In genomic region chr19:39970674-39971379, GRCh38 we compare ENCODE assay signal across 8 cellular contexts. TPM values are rescaled to one million over a fixed set of nuclear protein-coding genes. Genes with fewer than 3 reads are reported as not detected.
DNase-seq lines count a peak whose midpoint lies in the region; ATAC-seq and TF ChIP-seq lines count a peak whose summit lies in the region.

Gene PSMC4 (plus strand): TSS chr19:39971165. CDS start chr19:39971203, 38 bp downstream.

- H3K4me3 ChIP-seq in Caco-2 (ENCODE audit: low read depth, low read length), result peak within 1 kb of the TSS; percentile 67
- peak within 1 kb of the TSS; percentile 92 for H3K4me3 ChIP-seq in NT2/D1 (ENCODE audit: insufficient read length, low read depth)
- H3K4me3 ChIP-seq in endodermal cell (ENCODE audit: low read length), result peak within 1 kb of the TSS; percentile 96

- peak; percentile 88 for ATAC-seq in GM21367 (IDR thresholded peaks at IDR 0.05; ENCODE audit: unreplicated experiment)

- H3K4me1 ChIP-seq in Caco-2, result peaks cover 6% of the 10 kb centered on the region; the same call in 1 of the 2 replicates
- peaks cover 2% of the 10 kb centered on the region for H3K4me1 ChIP-seq in NT2/D1 (ENCODE audit: insufficient read depth, insufficient read length)
- no peaks in the 10 kb centered on the region for H3K4me1 ChIP-seq in endodermal cell (ENCODE audit: control insufficient read depth, insufficient read depth, low read length)

- intact Hi-C loops in Caco-2 (cut with micrococcal nuclease; ENCODE audit: unreplicated experiment), result loop anchor here (1.0 to 5.0 kb wide), 5 partner anchors 26 to 251 kb away; partner anchors contain the start of gene ZNF546

- H3K27me3 ChIP-seq in Caco-2 (replicated peaks; ENCODE audit: control insufficient read depth, insufficient read depth, low read length) (no peaks in the 10 kb centered on the region), NT2/D1 (ENCODE audit: insufficient read depth, insufficient read length) (no peaks in the 10 kb centered on the region), endodermal cell (ENCODE audit: control insufficient read depth, insufficient read depth, low read length, poor library complexity, severe bottlenecking) (no peaks in the 10 kb centered on the region)

- no TSS peak for BruUV-seq in Caco-2 (replicated peaks; lab: Mats Ljungman, UMichigan)

- peak within 1 kb of the TSS; percentile 96 for H3K27ac Mint-ChIP-seq in Caco-2 (ENCODE audit: unreplicated experiment)
- H3K27ac Mint-ChIP-seq in endodermal cell, result peak within 1 kb of the TSS; percentile 99

- H3K4me3 Mint-ChIP-seq in Caco-2 (ENCODE audit: unreplicated experiment) (peak within 1 kb of the TSS; percentile 96), endodermal cell (peak within 1 kb of the TSS; percentile 100)

- peak within 1 kb of the TSS; percentile 87 for H3K27ac ChIP-seq in endodermal cell (ENCODE audit: low read depth, low read length)

- CTCF ChIA-PET in Caco-2 (lab: Charles Lee), result interaction anchor here (0.6 to 2.2 kb wide), 26 partner anchors 10 to 1205 kb away, joined by 3 to 73 read pairs (median 4); partner anchors contain the start of genes EID2, FBL, ZNF546 and ZNF780A

- H3K9me3 ChIP-seq in Caco-2 (no peaks in the 10 kb centered on the region), NT2/D1 (ENCODE audit: insufficient read depth, low read length) (no peaks in the 10 kb centered on the region), endodermal cell (ENCODE audit: control insufficient read depth, low read length) (no peaks in the 10 kb centered on the region)

- H3K9ac ChIP-seq in NT2/D1 (ENCODE audit: insufficient read length, low read depth) (peak within 1 kb of the TSS; percentile 87), endodermal cell (ENCODE audit: extremely low read depth, low read length, poor library complexity, severe bottlenecking) (peak within 1 kb of the TSS; percentile 95)

- DNase-seq in Caco-2 (peak; percentile 99), HUDEP-2 (lab: John Stamatoyannopoulos, UW; ENCODE audit: unreplicated experiment in 76 of 76) (peak; percentile 41 to 100 (median 99)), NT2/D1 (ENCODE audit: low read depth, low spot score) (peak; percentile 95), endodermal cell (peak; percentile 98), mesenteric fat pad (ENCODE audit: low spot score) (peak; percentile 99)
- peak; percentile 95 for DNase-seq in activated CD8-positive, alpha-beta memory T cell treated with anti-CD3 and anti-CD28 coated beads, Interleukin-2, amount 50 U/mL, for 1 hour (ENCODE audit: extremely low read depth)
- DNase-seq in stimulated activated CD8-positive, alpha-beta memory T cell treated with anti-CD3 and anti-CD28 coated beads, Interleukin-15, amount 100 ng/mL, for 4 hours (ENCODE audit: low read depth in 2 of 2), result peak; percentile 98

- peaks cover 2% of the 10 kb centered on the region for H3K36me3 ChIP-seq in Caco-2 (ENCODE audit: control insufficient read depth, insufficient read depth, low read length)
- peaks cover 39% of the 10 kb centered on the region for H3K36me3 ChIP-seq in NT2/D1 (ENCODE audit: insufficient read depth, insufficient read length, low read length)
- peaks cover 36% of the 10 kb centered on the region for H3K36me3 ChIP-seq in endodermal cell (ENCODE audit: control insufficient read depth, insufficient read depth, low read length)

- H3K4me1 Mint-ChIP-seq in Caco-2 (ENCODE audit: low read depth, unreplicated experiment), result peaks cover 25% of the 10 kb centered on the region
- H3K4me1 Mint-ChIP-seq in endodermal cell, result peaks cover 12% of the 10 kb centered on the region

- TF ChIP-seq CTCF in Caco-2 (IDR thresholded peaks at IDR 0.05; ENCODE audit: insufficient read depth in 1 of 2, low read depth in 1 of 2, low read length in 1 of 2, severe bottlenecking in 1 of 2, unreplicated experiment in 1 of 2) (peak; percentile 61 to 97), endodermal cell (conservative IDR thresholded peaks at IDR 0.05) (peak; percentile 82)

- H3K27me3 Mint-ChIP-seq in Caco-2 (ENCODE audit: insufficient read depth, unreplicated experiment), result no peaks in the 10 kb centered on the region
- H3K27me3 Mint-ChIP-seq in endodermal cell (ENCODE audit: insufficient read depth), result no peaks in the 10 kb centered on the region

- H3K36me3 Mint-ChIP-seq in Caco-2 (ENCODE audit: insufficient read depth, unreplicated experiment), result peaks cover 54% of the 10 kb centered on the region
- H3K36me3 Mint-ChIP-seq in endodermal cell (ENCODE audit: low read depth), result peaks cover 41% of the 10 kb centered on the region

- 0% methylated on average over 14 to 47 of the region's 47 CpGs for WGBS in endodermal cell (ENCODE audit: insufficient coverage in 1 of 2, insufficient read length in 1 of 2), 2 experiments

- no peaks in the 10 kb centered on the region for H3K9me3 Mint-ChIP-seq in Caco-2 (ENCODE audit: unreplicated experiment)
- H3K9me3 Mint-ChIP-seq in endodermal cell, result no peaks in the 10 kb centered on the region

- POLR2A ChIA-PET in Caco-2 (lab: Charles Lee), result interaction anchor here (0.5 to 1.8 kb wide), 15 partner anchors 8 to 1122 kb away, joined by 3 to 21 read pairs (median 4); partner anchors contain the start of genes FBL, ZNF546, ZNF780A and ZNF780B

RNA-seq across cellular contexts. Expression of gene PSMC4, which starts in this region (rescaled TPM):
- 183 and 196 TPM in 2 replicates for total RNA-seq in Caco-2 (2022)
- total RNA-seq in endodermal cell, result 10 to 100 TPM; 88.9 to 96.9 TPM
- polyA plus RNA-seq in endodermal cell (2013, experiment 1 of 2), result 90.4 TPM
- polyA plus RNA-seq in endodermal cell (2013, experiment 2 of 2), result 90.5 TPM
- total RNA-seq in mesenteric fat pad, result 85.5 TPM

Comparison
In these comparisons a context has a peak if more than half of its experiments do, and no peak if none do; other contexts are left out.
1. Peak in every context shown above with its lines: DNase-seq, ATAC-seq, H3K4me3 ChIP-seq and H3K27ac ChIP-seq.